Comparison of ENCODE assay signal across 11 cellular contexts in the genomic region with DNA sequence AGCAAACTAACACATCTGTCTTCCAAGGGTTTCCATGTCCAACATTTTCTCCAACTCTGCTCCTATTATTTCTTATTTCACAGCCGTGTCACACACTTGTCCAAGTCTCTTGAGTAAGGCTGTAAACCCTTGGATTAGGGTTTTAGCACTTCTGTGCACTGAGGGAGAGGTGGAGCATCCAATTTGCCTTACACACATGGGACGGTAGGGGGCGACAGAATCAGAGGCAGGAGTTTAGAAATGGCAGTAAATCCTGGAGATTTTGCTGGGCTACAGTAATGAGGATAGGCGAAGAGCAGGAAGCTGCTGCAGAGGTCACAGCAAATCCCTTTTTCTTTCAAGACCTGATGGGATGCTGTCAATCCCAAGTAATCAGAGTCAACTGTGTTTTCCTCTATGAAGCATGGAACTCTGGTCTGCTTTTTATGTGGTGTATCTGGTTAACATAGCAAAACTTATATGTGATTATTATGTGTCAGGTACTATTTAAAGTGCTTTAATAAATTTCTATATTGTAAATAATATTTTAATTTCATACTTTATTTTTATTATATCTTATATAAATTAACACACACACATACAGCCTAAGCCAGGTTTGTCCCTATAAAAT. TPM values are rescaled to one million over a fixed set of nuclear protein-coding genes. Genes with fewer than 3 reads are reported as not detected.
DNase-seq lines count a peak whose midpoint lies in the region; ATAC-seq, FAIRE-seq and TF ChIP-seq lines count a peak whose summit lies in the region.
"Had no signal": no experiment of that assay in that cellular context is flagged by ENCODE, and none has a peak within 500 bp of the region (broad histone marks: within the 10 kb centered on the region; RNA-seq: fewer than 3 reads in every experiment).

No MANE protein-coding gene starts in this region.

- H3K4me3 ChIP-seq in heart right ventricle (no peak overlapping the region), MG63 (no peak overlapping the region), K562 (no peak overlapping the region)

- no TSS peak for BruUV-seq in K562 (replicated peaks; lab: Mats Ljungman, UMichigan)

- no peaks in the 10 kb centered on the region; the same call in 1 of the 2 replicates for H4K20me1 ChIP-seq in K562 (replicated peaks; ENCODE audit: control insufficient read depth, insufficient read depth, low read length)

- peak in 5 of 9 donors; percentile 8 to 48 (median 16) for TF ChIP-seq CTCF in heart right ventricle (IDR thresholded peaks at IDR 0.05)
- peak; percentile 61 to 65 (median 63) for TF ChIP-seq CTCF in K562 (IDR thresholded peaks at IDR 0.05 in 2 of 3, conservative IDR thresholded peaks at IDR 0.05 in 1 of 3; ENCODE audit: insufficient read depth in 2 of 3, low read depth in 1 of 3, low read length in 3 of 3)

- no peak for TF ChIP-seq POLR2A in K562 (conservative IDR thresholded peaks at IDR 0.05)

- FAIRE-seq in K562 (lab: Jason Lieb, UNC) = peak; percentile 55
- FAIRE-seq: GM18507 had no signal

- POLR2A ChIA-PET in K562 (lab: Yijun Ruan, JAX) = no interaction called here

- no peak for ATAC-seq in heart right ventricle
- ATAC-seq in Right ventricle myocardium inferior = no peak
- ATAC-seq in K562 = peak; percentile 79
- ATAC-seq in stimulated activated naive CD8-positive, alpha-beta T cell treated with anti-CD3 and anti-CD28 coated beads, Interleukin-15, Interleukin-2, amounts not matched to agents 100 U/mL and 50 U/mL, for 24 hours = no peak
- no peak for ATAC-seq in HG03457 (IDR thresholded peaks at IDR 0.05; ENCODE audit: unreplicated experiment)

- intact Hi-C loops in heart right ventricle (cut with DNase I) = no loop called here
- intact Hi-C loops in Right ventricle myocardium inferior (cut with DNase I) = no loop called here
- intact Hi-C loops in K562 (cut with micrococcal nuclease) = loop anchor here (5.0 kb wide), 1 partner anchor 432 kb away; no protein-coding TSS in a partner anchor

- H3K4me1 ChIP-seq in heart right ventricle (no peaks in the 10 kb centered on the region), K562 (replicated peaks in 1 of 2; ENCODE audit: control insufficient read depth in 2 of 2, insufficient read depth in 2 of 2, low read length in 2 of 2) (no peaks in the 10 kb centered on the region)

- CTCF ChIA-PET in K562 (lab: Yijun Ruan, JAX; ENCODE audit: low intra/inter-chr PET ratio) = no interaction called here

- WGBS in heart right ventricle, 2 donors = 28 to 30% methylated on average over 4 of the region's 4 CpGs
- WGBS in K562 (ENCODE audit: insufficient coverage, low coverage, missing lambda C conversion rate) = 0% methylated on average over 4 of the region's 4 CpGs

- H3K9me1 ChIP-seq in K562 (ENCODE audit: control insufficient read depth, insufficient read depth, low read length) = no peaks in the 10 kb centered on the region

- TF ChIP-seq RAD21 in K562 (CRISPR knock-in tag; conservative IDR thresholded peaks at IDR 0.05 in 1 of 2, IDR thresholded peaks at IDR 0.05 in 1 of 2) = no peak

- H3K4me2 ChIP-seq in K562 (ENCODE audit: insufficient read depth, low read length) = no peak overlapping the region

- no peak for TF ChIP-seq EP300 in K562 (IDR thresholded peaks at IDR 0.05; ENCODE audit: low read length)

- peaks cover 0 to 13% (median 10%) of the 10 kb centered on the region in 7 donors for H3K27me3 ChIP-seq in heart right ventricle
- H3K27me3 ChIP-seq in MG63 = no peaks in the 10 kb centered on the region
- H3K27me3 ChIP-seq in K562 (ENCODE audit: control insufficient read depth in 2 of 2, insufficient read depth in 2 of 2, low read length in 2 of 2) = peaks cover 0 to 7% of the 10 kb centered on the region in 2 experiments; a peak in 1 of 5 replicates

- no peak overlapping the region for H3K9ac ChIP-seq in K562 (ENCODE audit: insufficient read depth in 1 of 2, low read depth in 2 of 2, low read length in 2 of 2)

- H2AFZ ChIP-seq in K562 (ENCODE audit: low read depth, low read length) = no peak overlapping the region

- no peak overlapping the region for H3K27ac ChIP-seq in heart right ventricle
- H3K27ac ChIP-seq in K562 (ENCODE audit: extremely low read depth, low read depth, low read length) = no peak overlapping the region

- DNase-seq in heart right ventricle (no peak), Right ventricle myocardium inferior (ENCODE audit: missing footprints) (no peak), MG63 (peak; percentile 52), K562 (ENCODE audit: extremely low read depth in 1 of 4, low spot score in 3 of 4) (peak; percentile 38 to 47 (median 44)), NCI-H2227 treated with DMSO at 0.1 percent for 48 hours (lab: John Stamatoyannopoulos, UW) (no peak)
- peak; percentile 44 for DNase-seq in stimulated activated naive CD8-positive, alpha-beta T cell treated with anti-CD3 and anti-CD28 coated beads, Interleukin-15, Interleukin-2, amounts not matched to agents 100 U/mL and 50 U/mL, for 24 hours
- DNase-seq in activated CD4-positive, CD25-positive, alpha-beta regulatory T cell (lab: John Stamatoyannopoulos, UW) = no peak

- no peaks in the 10 kb centered on the region for H3K9me3 ChIP-seq in heart right ventricle
- H3K9me3 ChIP-seq in MG63 = no peaks in the 10 kb centered on the region
- no peaks in the 10 kb centered on the region for H3K9me3 ChIP-seq in K562 (replicated peaks; ENCODE audit: control insufficient read depth, insufficient read depth, low read depth, low read length)

- H3K36me3 ChIP-seq in heart right ventricle (no peaks in the 10 kb centered on the region), MG63 (no peaks in the 10 kb centered on the region), K562 (ENCODE audit: control insufficient read depth, insufficient read depth, low read length) (no peaks in the 10 kb centered on the region)

- in situ Hi-C loops in K562 (cut with MboI) = no loop called here

- no peaks in the 10 kb centered on the region for H3K79me2 ChIP-seq in K562 (ENCODE audit: control insufficient read depth, insufficient read depth, low read length)

TF ChIP-seq in K562, 482 proteins besides CTCF, POLR2A, EP300 and RAD21 (continues in another document):
- TF ChIP-seq ZNF584 (CRISPR knock-in tag; IDR thresholded peaks at IDR 0.05; ENCODE audit: low read depth) = no peak

RNA-seq across cellular contexts. Expression of gene LCE5A, which starts 15.4 kb away (rescaled TPM):
- total RNA-seq in heart right ventricle (not detected), Right ventricle myocardium inferior (not detected), K562 (2014; rRNA removed) (not detected in 2 replicates), K562 (2014; rRNA removed; fragmentation: Illumina TruSeq; extraction: Trizol) (not detected in 2 replicates), K562 (2015; rRNA removed; fragmentation: Illumina TruSeq; extraction: Trizol) (not detected in 2 replicates), K562 (2021) (not detected in 2 replicates)
- polyA plus RNA-seq in heart right ventricle (under 1 TPM in 1 of 2 donors, not detected in 1; 0.07 TPM), K562 (2011; rRNA removed) (not detected in 2 replicates), K562 (2014; fragmentation: Illumina TruSeq; extraction: Trizol) (not detected in 2 replicates), K562 (2014; fragmentation: Nextera tagmentation; extraction: Ambion mirVana) (not detected), K562 (2014; rRNA removed) (not detected in 2 replicates)
- not detected in 2 replicates for total RNA-seq in MG63 (2014; rRNA removed; shearing (Covaris generic); ENCODE audit: low replicate concordance)
- total RNA-seq in K562 (2011; cell fraction: chromatin; rRNA removed; ENCODE audit: low replicate concordance) = not detected in 2 replicates
- not detected in 2 replicates for total RNA-seq in K562 (2011; cell fraction: nucleolus; rRNA removed)
- not detected in 2 replicates for total RNA-seq in K562 (2011; cell fraction: nucleoplasm; rRNA removed)
- polyA plus RNA-seq in K562 (2011; cell fraction: cytosol; rRNA removed) = not detected in 2 replicates
- polyA plus RNA-seq in K562 (2011; cell fraction: nucleus; rRNA removed) = not detected in 2 replicates
- polyA plus RNA-seq in K562 (2012) = not detected in 2 replicates
- polyA minus RNA-seq in K562 (2011; rRNA and poly(A)+ RNA removed) = not detected in 2 replicates
- not detected in 2 replicates for polyA minus RNA-seq in K562 (2011; cell fraction: cytosol; rRNA and poly(A)+ RNA removed)
- polyA minus RNA-seq in K562 (2011; cell fraction: nucleus; rRNA and poly(A)+ RNA removed) = not detected in 2 replicates
- total RNA-seq: dermis microvascular lymphatic vessel endothelial cell, skeletal muscle tissue had no signal

RNA-seq across cellular contexts. Expression of gene CRCT1, which starts 19.1 kb away (rescaled TPM):
- total RNA-seq in heart right ventricle = not detected
- under 1 TPM in 1 of 2 donors, not detected in 1; 0.10 TPM for polyA plus RNA-seq in heart right ventricle
- not detected for total RNA-seq in Right ventricle myocardium inferior
- total RNA-seq in MG63 (2014; rRNA removed; shearing (Covaris generic); ENCODE audit: low replicate concordance) = not detected in 2 replicates
- total RNA-seq in K562 (2011; cell fraction: chromatin; rRNA removed; ENCODE audit: low replicate concordance) = not detected in 2 replicates
- total RNA-seq in K562 (2011; cell fraction: nucleolus; rRNA removed) = not detected in 2 replicates
- total RNA-seq in K562 (2011; cell fraction: nucleoplasm; rRNA removed) = not detected in 2 replicates
- total RNA-seq in K562 (2014; rRNA removed) = not detected in 2 replicates
- not detected in 2 replicates for total RNA-seq in K562 (2014; rRNA removed; fragmentation: Illumina TruSeq; extraction: Trizol)
- not detected in 2 replicates for total RNA-seq in K562 (2015; rRNA removed; fragmentation: Illumina TruSeq; extraction: Trizol)
- total RNA-seq in K562 (2021) = not detected in 2 replicates
- polyA plus RNA-seq in K562 (2011; rRNA removed) = not detected in 2 replicates
- polyA plus RNA-seq in K562 (2011; cell fraction: cytosol; rRNA removed) = not detected in 2 replicates
- polyA plus RNA-seq in K562 (2011; cell fraction: nucleus; rRNA removed) = not detected in 2 replicates
- not detected in 2 replicates for polyA plus RNA-seq in K562 (2012)
- polyA plus RNA-seq in K562 (2014; fragmentation: Illumina TruSeq; extraction: Trizol) = not detected in 2 replicates
- not detected for polyA plus RNA-seq in K562 (2014; fragmentation: Nextera tagmentation; extraction: Ambion mirVana)
- not detected in 2 replicates for polyA plus RNA-seq in K562 (2014; rRNA removed)
- not detected in 2 replicates for polyA minus RNA-seq in K562 (2011; rRNA and poly(A)+ RNA removed)
- polyA minus RNA-seq in K562 (2011; cell fraction: cytosol; rRNA and poly(A)+ RNA removed) = not detected in 2 replicates
- polyA minus RNA-seq in K562 (2011; cell fraction: nucleus; rRNA and poly(A)+ RNA removed) = not detected in 2 replicates
- total RNA-seq: dermis microvascular lymphatic vessel endothelial cell, skeletal muscle tissue had no signal

Comparison
In these comparisons a context has a peak if more than half of its experiments do, and no peak if none do; other contexts are left out.
1. DNase-seq: peak in MG63 (single experiment), K562 (4 of 4) and stimulated activated naive CD8-positive, alpha-beta T cell treated with anti-CD3 and anti-CD28 coated beads, Interleukin-15, Interleukin-2, amounts not matched to agents 100 U/mL and 50 U/mL, for 24 hours (single experiment); none in heart right ventricle (0 of 2), Right ventricle myocardium inferior (single experiment), activated CD4-positive, CD25-positive, alpha-beta regulatory T cell (0 of 4) and NCI-H2227 treated with DMSO at 0.1 percent for 48 hours (single experiment).